19 cellular contexts compared by ENCODE assay signal in genomic region chr1:228753933-228754332, GRCh38. TPM values are rescaled to one million over a fixed set of nuclear protein-coding genes. Genes with fewer than 3 reads are reported as not detected.
DNase-seq lines count a peak whose midpoint lies in the region; ATAC-seq and TF ChIP-seq lines count a peak whose summit lies in the region.
"Had no signal": no experiment of that assay in that cellular context is flagged by ENCODE, and none has a peak within 500 bp of the region (broad histone marks: within the 10 kb centered on the region; RNA-seq: fewer than 3 reads in every experiment).

No MANE protein-coding gene starts in this region.

- peak; percentile 16 for DNase-seq in activated CD8-positive, alpha-beta memory T cell treated with anti-CD3 and anti-CD28 coated beads, Interleukin-2, amount 10 ng/mL, durations not matched to agents 7 days and 5 days
- no peak for DNase-seq in activated CD8-positive, alpha-beta memory T cell treated with anti-CD3 and anti-CD28 coated beads, Interleukin-2, amount 50 U/mL, for 48 hours
- DNase-seq in HS-5 (ENCODE audit: low read depth): peak; percentile 4
- DNase-seq in fibroblast of the aortic adventitia (ENCODE audit: low read depth): peak; percentile 48
- DNase-seq in sciatic nerve (ENCODE audit: low spot score): no peak
- DNase-seq in NAMALWA (ENCODE audit: low spot score): no peak
- DNase-seq: 8988T; CD8-positive, alpha-beta T cell; DMS79 treated with DMSO at 0.1 percent for 48 hours; GOT3; KBM-7; NCI-H1048; NCI-H1436 treated with DMSO at 0.1 percent for 48 hours; NCI-H2081 treated with DMSO at 0.1 percent for 48 hours; NCI-H226; NCI-H526 treated with DMSO at 0.1 percent for 48 hours; RPMI8226 had no signal

- peaks cover 6% of the 10 kb centered on the region for H3K9me3 Mint-ChIP-seq in activated CD8-positive, alpha-beta memory T cell treated with anti-CD3 and anti-CD28 coated beads, Interleukin-2, amount 10 ng/mL, durations not matched to agents 7 days and 5 days (ENCODE audit: low read depth)

- CTCF ChIA-PET in activated CD8-positive, alpha-beta memory T cell treated with anti-CD3 and anti-CD28 coated beads, Interleukin-2, amount 10 ng/mL, durations not matched to agents 7 days and 5 days (lab: Charles Lee): interaction anchor here (0.7 to 1.9 kb wide), 4 partner anchors 12 to 473 kb away, joined by 3 to 7 read pairs (median 3); partner anchors contain the start of gene RHOU

- peaks cover 56% of the 10 kb centered on the region for H3K4me1 Mint-ChIP-seq in activated CD8-positive, alpha-beta memory T cell treated with anti-CD3 and anti-CD28 coated beads, Interleukin-2, amount 10 ng/mL, durations not matched to agents 7 days and 5 days

- TF ChIP-seq CTCF in fibroblast of the aortic adventitia (IDR thresholded peaks at IDR 0.05; ENCODE audit: insufficient read depth, low read length): no peak

- peaks cover 68% of the 10 kb centered on the region for H3K27me3 Mint-ChIP-seq in activated CD8-positive, alpha-beta memory T cell treated with anti-CD3 and anti-CD28 coated beads, Interleukin-2, amount 10 ng/mL, durations not matched to agents 7 days and 5 days

- intact Hi-C loops in sciatic nerve (cut with DNase I): no loop called here

- H3K4me3 Mint-ChIP-seq in activated CD8-positive, alpha-beta memory T cell treated with anti-CD3 and anti-CD28 coated beads, Interleukin-2, amount 10 ng/mL, durations not matched to agents 7 days and 5 days: no peak overlapping the region
- H3K4me3 Mint-ChIP-seq: CD8-positive, alpha-beta T cell had no signal

- no peak overlapping the region for H3K4me3 ChIP-seq in fibroblast of the aortic adventitia (ENCODE audit: low read depth, low read length)

- peaks cover 8% of the 10 kb centered on the region for H3K36me3 Mint-ChIP-seq in activated CD8-positive, alpha-beta memory T cell treated with anti-CD3 and anti-CD28 coated beads, Interleukin-2, amount 10 ng/mL, durations not matched to agents 7 days and 5 days
- H3K36me3 Mint-ChIP-seq: CD8-positive, alpha-beta T cell had no signal

- no peak overlapping the region for H3K27ac Mint-ChIP-seq in activated CD8-positive, alpha-beta memory T cell treated with anti-CD3 and anti-CD28 coated beads, Interleukin-2, amount 10 ng/mL, durations not matched to agents 7 days and 5 days
- H3K27ac Mint-ChIP-seq: CD8-positive, alpha-beta T cell had no signal

- ATAC-seq in activated CD8-positive, alpha-beta memory T cell treated with anti-CD3 and anti-CD28 coated beads, Interleukin-2, amount 10 ng/mL, durations not matched to agents 7 days and 5 days: no peak
- ATAC-seq in sciatic nerve (peak; percentile 62), GM21825 (IDR thresholded peaks at IDR 0.05; ENCODE audit: unreplicated experiment) (no peak)
- no peak for ATAC-seq in activated CD4-positive, CD25-positive, alpha-beta regulatory T cell treated with anti-CD3 and anti-CD28 coated beads, Interleukin-2, amount 50 U/mL, for 24 hours
- ATAC-seq: CD8-positive, alpha-beta T cell had no signal

RNA-seq across cellular contexts. Expression of gene RHOU, which starts 18.7 kb away (rescaled TPM):
- total RNA-seq in activated CD8-positive, alpha-beta memory T cell treated with anti-CD3 and anti-CD28 coated beads, Interleukin-2, amount 10 ng/mL, durations not matched to agents 7 days and 5 days: 1 to 10 TPM in 1 of 2 experiments, under 1 TPM in 1; 0.61 to 4.5 TPM
- total RNA-seq in fibroblast of the aortic adventitia (ENCODE audit: low replicate concordance) (4.2 and 38.3 TPM in 2 replicates), sciatic nerve (21.8 TPM)

Comparison
In these comparisons a context has a peak if more than half of its experiments do, and no peak if none do; other contexts are left out.
1. DNase-seq: peak in activated CD8-positive, alpha-beta memory T cell treated with anti-CD3 and anti-CD28 coated beads, Interleukin-2, amount 10 ng/mL, durations not matched to agents 7 days and 5 days (single experiment), HS-5 (single experiment) and fibroblast of the aortic adventitia (single experiment); none in activated CD8-positive, alpha-beta memory T cell treated with anti-CD3 and anti-CD28 coated beads, Interleukin-2, amount 50 U/mL, for 48 hours (single experiment), sciatic nerve (single experiment) and NAMALWA (single experiment).